24 cellular contexts compared by ENCODE assay signal in genomic region chr12:20446836-20447235, GRCh38.
"Had no signal": no experiment of that assay in that cellular context is flagged by ENCODE, and none has a peak within 500 bp of the region (broad histone marks: within the 10 kb centered on the region; RNA-seq: fewer than 3 reads in every experiment).

No MANE protein-coding gene starts in this region.

- H3K9me3 ChIP-seq: adrenal gland, body of pancreas, MG63, Peyer's patch had no signal

- H3K4me3 ChIP-seq: adrenal gland, body of pancreas, MG63, Peyer's patch had no signal

- H3K27ac ChIP-seq: adrenal gland, body of pancreas, Peyer's patch, RWPE1 had no signal

- DNase-seq: activated CD4-positive, alpha-beta T cell treated with anti-CD3 and anti-CD28 coated beads for 48 hours; activated CD4-positive, alpha-beta T cell treated with anti-CD3 and anti-CD28 coated beads, Interleukin-2, amount 50 U/mL, for 4 hours; activated CD4-positive, CD25-positive, alpha-beta regulatory T cell treated with anti-CD3 and anti-CD28 coated beads, Interleukin-2, amount 50 U/mL, for 72 hours; activated CD8-positive, alpha-beta memory T cell treated with anti-CD3 and anti-CD28 coated beads, Interleukin-2, amount 50 U/mL, for 48 hours; activated CD8-positive, alpha-beta T cell treated with anti-CD3 and anti-CD28 coated beads, Interleukin-2, amount 10 ng/mL, durations not matched to agents 7 days and 5 days; activated naive CD4-positive, alpha-beta T cell treated with anti-CD3 and anti-CD28 coated beads, Interleukin-2, amount 50 U/mL, for 16 hours; activated naive CD8-positive, alpha-beta T cell treated with anti-CD3 and anti-CD28 coated beads, Interleukin-2, amount 10 ng/mL, durations not matched to agents 7 days and 5 days; activated T-cell treated with anti-CD3 and anti-CD28 coated beads, Interleukin-2, amount 50 U/mL, for 1 hour; adrenal gland; anterior cingulate cortex; body of pancreas; MG63; MV-4-11; NCI-H1092 treated with DMSO at 0.1 percent for 48 hours; NCI-H1417 treated with DMSO at 0.1 percent for 48 hours; NCI-H1694; NCI-H2029; NCI-H2107; NCI-H345; NCI-H510A treated with DMSO at 0.1 percent for 48 hours; Peyer's patch; SHP77 treated with DMSO at 0.1 percent for 48 hours had no signal

- ATAC-seq: activated CD8-positive, alpha-beta T cell treated with anti-CD3 and anti-CD28 coated beads, Interleukin-2, amount 10 ng/mL, durations not matched to agents 7 days and 5 days; body of pancreas; WTC11 had no signal

- H3K36me3 ChIP-seq: adrenal gland, MG63, Peyer's patch had no signal

- H3K27me3 ChIP-seq: adrenal gland, body of pancreas, MG63, Peyer's patch had no signal

- H3K4me1 ChIP-seq: adrenal gland, body of pancreas, Peyer's patch had no signal
